In genomic region chr1:161094481-161094880, GRCh38 we compare ENCODE assay signal across 1 cellular context.
TF ChIP-seq lines count a peak whose summit lies in the region.

No MANE protein-coding gene starts in this region.

TF ChIP-seq in K562, 482 proteins besides CTCF, POLR2A, EP300 and RAD21:
- TF ChIP-seq ZBTB33 (CRISPR knock-in tag; IDR thresholded peaks at IDR 0.05) (peak; percentile 65; the same call in 1 of the 2 replicates), SMC3 (conservative IDR thresholded peaks at IDR 0.05; ENCODE audit: insufficient read depth, low read depth, low read length) (no peak)
